Comparison of ENCODE assay signal across 28 cellular contexts in genomic region chr7:78127009-78127408, GRCh38.
"Had no signal": no experiment of that assay in that cellular context is flagged by ENCODE, and none has a peak within 500 bp of the region (broad histone marks: within the 10 kb centered on the region; RNA-seq: fewer than 3 reads in every experiment).

No MANE protein-coding gene starts in this region.

- H3K4me3 ChIP-seq: heart right ventricle, hepatocyte, left lung, lung, ovary, prostate gland, skin epidermis, stomach, testis, thyroid gland, transverse colon, upper lobe of left lung had no signal

- H3K9me3 Mint-ChIP-seq: memory B cell; naive thymus-derived CD8-positive, alpha-beta T cell; nephron; neural crest cell; stimulated activated naive B cell treated with anti-CD40 and anti-IgM and Interleukin-4, amounts not matched to agents 10 μg/mL and 1 μg/mL and 100 μg/mL, for 72 hours had no signal

- H3K4me2 ChIP-seq: hepatocyte had no signal

- H3K4me1 ChIP-seq: heart right ventricle, left lung, prostate gland, stomach, testis, thyroid gland, transverse colon, upper lobe of left lung had no signal

- H3K4me1 Mint-ChIP-seq: immature natural killer cell; memory B cell; naive thymus-derived CD8-positive, alpha-beta T cell; neural crest cell had no signal

- H3K4me3 Mint-ChIP-seq: immature natural killer cell; memory B cell; naive thymus-derived CD8-positive, alpha-beta T cell; nephron; neural crest cell; stimulated activated naive B cell treated with anti-CD40 and anti-IgM and Interleukin-4, amounts not matched to agents 10 μg/mL and 1 μg/mL and 100 μg/mL, for 72 hours had no signal

- DNase-seq: heart right ventricle; immature natural killer cell; kidney; left colon; left lung; naive thymus-derived CD8-positive, alpha-beta T cell; ovary; retina; right cardiac atrium; stimulated activated CD4-positive, alpha-beta T cell treated with anti-CD3 and anti-CD28 coated beads, Interleukin-12 subunit alpha, Interleukin-12 subunit beta, amount 100 ng/mL, for 4 hours; stimulated activated CD4-positive, alpha-beta T cell treated with anti-CD3 and anti-CD28 coated beads, Interleukin-15, amount 100 ng/mL, for 24 hours; stimulated activated CD4-positive, alpha-beta T cell treated with anti-CD3 and anti-CD28 coated beads, Interleukin-2, amount 100 ng/mL, for 24 hours; stimulated activated CD4-positive, alpha-beta T cell treated with anti-CD3 and anti-CD28 coated beads, Interleukin-4, amount 100 ng/mL, for 1 hour; stimulated activated naive B cell treated with anti-CD40 and anti-IgM and Interleukin-4, amounts not matched to agents 10 μg/mL and 1 μg/mL and 100 μg/mL, for 72 hours; stimulated activated naive CD8-positive, alpha-beta T cell treated with anti-CD3 and anti-CD28 coated beads, Interleukin-15, Interleukin-2, amounts not matched to agents 100 U/mL and 50 U/mL, for 24 hours; stomach; testis; thyroid gland; transverse colon; upper lobe of left lung had no signal

- H3K27ac ChIP-seq: heart right ventricle, hepatocyte, left lung, ovary, prostate gland, skin epidermis, stomach, testis, thyroid gland, transverse colon, upper lobe of left lung had no signal

- H3K36me3 Mint-ChIP-seq: immature natural killer cell; memory B cell; naive thymus-derived CD8-positive, alpha-beta T cell; stimulated activated naive B cell treated with anti-CD40 and anti-IgM and Interleukin-4, amounts not matched to agents 10 μg/mL and 1 μg/mL and 100 μg/mL, for 72 hours had no signal

- H3K79me2 ChIP-seq: hepatocyte had no signal

- H3K36me3 ChIP-seq: heart right ventricle, left lung, ovary, prostate gland, thyroid gland, transverse colon, upper lobe of left lung had no signal

- H3K9me3 ChIP-seq: heart right ventricle, left lung, ovary, prostate gland, stomach, testis, thyroid gland, transverse colon, upper lobe of left lung had no signal

- H2AFZ ChIP-seq: hepatocyte had no signal

- H3K27me3 ChIP-seq: heart right ventricle, hepatocyte, left lung, ovary, stomach, testis, thyroid gland, transverse colon, upper lobe of left lung had no signal

- H3K27ac Mint-ChIP-seq: immature natural killer cell; memory B cell; naive thymus-derived CD8-positive, alpha-beta T cell; nephron; stimulated activated naive B cell treated with anti-CD40 and anti-IgM and Interleukin-4, amounts not matched to agents 10 μg/mL and 1 μg/mL and 100 μg/mL, for 72 hours had no signal

- ATAC-seq: heart right ventricle; left colon; left lung; naive thymus-derived CD8-positive, alpha-beta T cell; right cardiac atrium; sciatic nerve; stimulated activated naive B cell treated with anti-CD40 and anti-IgM and Interleukin-4, amounts not matched to agents 10 μg/mL and 1 μg/mL and 100 μg/mL, for 72 hours; stimulated activated naive CD8-positive, alpha-beta T cell treated with anti-CD3 and anti-CD28 coated beads, Interleukin-15, Interleukin-2, amounts not matched to agents 100 U/mL and 50 U/mL, for 24 hours had no signal
